2 cellular contexts compared by ENCODE assay signal in genomic region chr7:137934176-137934826, GRCh38.
TF ChIP-seq lines count a peak whose summit lies in the region.

No MANE protein-coding gene starts in this region.

TF ChIP-seq in HepG2, 621 proteins besides CTCF, POLR2A, EP300 and RAD21 (continued from another document):
- TF ChIP-seq MNT (IDR thresholded peaks at IDR 0.05) (peak; percentile 17; the same call in 1 of the 2 replicates), SNAPC4 (CRISPR knock-in tag; IDR thresholded peaks at IDR 0.05) (no peak)

TF ChIP-seq in GM12878, 131 proteins besides CTCF, POLR2A, EP300 and RAD21 (continued from another document):
- no peak for TF ChIP-seq BCL3 (IDR thresholded peaks at IDR 0.05; ENCODE audit: borderline replicate concordance, insufficient read depth, low read depth, low read length, poor library complexity, severe bottlenecking)
- no peak for TF ChIP-seq CHD4 (IDR thresholded peaks at IDR 0.05)
- no peak for TF ChIP-seq PAX5 (IDR thresholded peaks at IDR 0.05; ENCODE audit: borderline replicate concordance, low read depth, low read length)
- TF ChIP-seq RELB (IDR thresholded peaks at IDR 0.05; ENCODE audit: low read depth), result no peak
- TF ChIP-seq SKIL (IDR thresholded peaks at IDR 0.05; ENCODE audit: low read depth, poor library complexity, severe bottlenecking), result no peak
- no peak for TF ChIP-seq FOXM1 (IDR thresholded peaks at IDR 0.05; ENCODE audit: low read depth, low read length)
- no peak for TF ChIP-seq SIX5 (IDR thresholded peaks at IDR 0.05; ENCODE audit: low read depth, low read length, severe bottlenecking)
- TF ChIP-seq IKZF1 (conservative IDR thresholded peaks at IDR 0.05), result no peak
- TF ChIP-seq MAX (IDR thresholded peaks at IDR 0.05; ENCODE audit: low read depth, low read length), result no peak
- TF ChIP-seq BMI1 (IDR thresholded peaks at IDR 0.05; ENCODE audit: borderline replicate concordance), result no peak
- no peak for TF ChIP-seq TCF7 (IDR thresholded peaks at IDR 0.05; ENCODE audit: borderline replicate concordance)
- no peak for TF ChIP-seq ATF2 (IDR thresholded peaks at IDR 0.05; ENCODE audit: low read length)
- no peak for TF ChIP-seq MTA2 (IDR thresholded peaks at IDR 0.05; ENCODE audit: low read depth)
- no peak for TF ChIP-seq IKZF2 (IDR thresholded peaks at IDR 0.05)
- TF ChIP-seq E2F4 (IDR thresholded peaks at IDR 0.05; ENCODE audit: low read depth, low read length), result no peak
